Comparison of ENCODE assay signal across 17 cellular contexts in the genomic region with DNA sequence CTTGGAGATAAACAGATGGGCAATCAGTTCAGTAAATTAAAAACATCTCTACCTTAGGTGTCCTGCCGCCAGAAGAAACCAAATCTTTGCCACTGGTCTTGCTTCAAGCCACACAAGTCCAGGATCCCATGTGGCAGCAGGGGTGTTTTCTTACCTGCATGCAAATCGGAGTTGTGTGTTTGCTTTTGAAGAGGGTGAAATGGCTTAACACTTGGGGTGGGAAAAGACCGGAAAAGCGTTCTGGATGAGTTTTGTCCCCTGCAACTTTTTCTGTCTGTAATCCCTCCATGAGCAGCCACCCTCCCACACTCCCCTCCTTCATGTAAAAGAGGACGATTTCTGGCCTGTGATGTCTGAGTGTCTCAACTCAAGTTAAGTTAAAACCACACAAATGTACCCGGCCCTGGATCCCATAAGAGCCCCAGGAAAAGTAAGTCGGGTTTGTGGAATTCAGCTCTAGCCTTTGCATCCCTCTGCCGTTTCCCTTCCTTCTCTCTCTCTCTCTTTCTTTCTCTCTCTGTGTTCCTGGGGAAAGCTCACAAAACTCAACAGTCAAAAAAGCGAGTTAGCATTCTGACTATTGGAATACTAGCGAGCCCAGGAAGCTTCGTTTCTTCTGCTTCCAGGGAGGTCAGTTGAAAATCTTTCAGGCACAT.
A peak's percentile ranks its signal among the peaks of the same experiment; 100 is the strongest.
DNase-seq lines count a peak whose midpoint lies in the region; ATAC-seq and TF ChIP-seq lines count a peak whose summit lies in the region.
"Had no signal": no experiment of that assay in that cellular context is flagged by ENCODE, and none has a peak within 500 bp of the region (broad histone marks: within the 10 kb centered on the region; RNA-seq: fewer than 3 reads in every experiment).

No MANE protein-coding gene starts in this region.

- peak overlapping the region; percentile 92 for H3K9ac ChIP-seq in adipocyte (ENCODE audit: low read length)

- no peaks in the 10 kb centered on the region for H3K27me3 ChIP-seq in BE2C
- no peaks in the 10 kb centered on the region for H3K27me3 ChIP-seq in adipocyte (replicated peaks; ENCODE audit: control insufficient read depth, insufficient read depth, low read length)
- H3K27me3 ChIP-seq in hepatocyte: no peaks in the 10 kb centered on the region
- no peaks in the 10 kb centered on the region for H3K27me3 ChIP-seq in prostate gland (replicated peaks; ENCODE audit: insufficient read depth)
- H3K27me3 ChIP-seq in CD8-positive, alpha-beta memory T cell (ENCODE audit: insufficient read depth, low read length, poor library complexity, severe bottlenecking): no peaks in the 10 kb centered on the region
- H3K27me3 ChIP-seq in lower lobe of right lung (ENCODE audit: low read depth): no peaks in the 10 kb centered on the region
- H3K27me3 ChIP-seq: ascending aorta had no signal

- POLR2A ChIA-PET in CD8-positive, alpha-beta memory T cell (lab: Charles Lee): no interaction called here

- no peak for TF ChIP-seq POLR2A in prostate gland (IDR thresholded peaks at IDR 0.05)

- H3K4me2 ChIP-seq in hepatocyte: peak overlapping the region; percentile 82

- peaks cover 10 to 38% of the 10 kb centered on the region in 2 donors for H3K27me3 Mint-ChIP-seq in CD8-positive, alpha-beta memory T cell

- H3K36me3 Mint-ChIP-seq in CD8-positive, alpha-beta memory T cell: no peaks in the 10 kb centered on the region

- CTCF ChIA-PET in CD8-positive, alpha-beta memory T cell (lab: Charles Lee): no interaction called here

- H3K9me3 Mint-ChIP-seq in CD8-positive, alpha-beta memory T cell: no peaks in the 10 kb centered on the region
- H3K9me3 Mint-ChIP-seq: dendritic cell treated with granulocyte-macrophage colony-stimulating factor and Interleukin-4, amounts not matched to agents 40 ng/mL and 50 ng/mL, for 4 days had no signal

- H3K4me1 ChIP-seq in BE2C: peaks cover 23% of the 10 kb centered on the region
- H3K4me1 ChIP-seq in adipocyte (ENCODE audit: control insufficient read depth, insufficient read depth, low read length): peaks cover 70% of the 10 kb centered on the region
- H3K4me1 ChIP-seq in hepatocyte (ENCODE audit: insufficient read depth): peaks cover 24% of the 10 kb centered on the region
- no peaks in the 10 kb centered on the region for H3K4me1 ChIP-seq in prostate gland (replicated peaks)
- no peaks in the 10 kb centered on the region for H3K4me1 ChIP-seq in CD8-positive, alpha-beta memory T cell (ENCODE audit: insufficient read depth, low read length)
- H3K4me1 ChIP-seq in lower lobe of right lung: peaks cover 27% of the 10 kb centered on the region

- H3K4me1 Mint-ChIP-seq in CD8-positive, alpha-beta memory T cell: peaks cover 6 to 10% (median 8%) of the 10 kb centered on the region in 3 donors

- H2AFZ ChIP-seq in hepatocyte: no peak overlapping the region

- H3K9me3 ChIP-seq in BE2C: no peaks in the 10 kb centered on the region
- no peaks in the 10 kb centered on the region for H3K9me3 ChIP-seq in adipocyte (ENCODE audit: control insufficient read depth, low read length)
- H3K9me3 ChIP-seq in hepatocyte (ENCODE audit: low read depth): no peaks in the 10 kb centered on the region
- H3K9me3 ChIP-seq in prostate gland: no peaks in the 10 kb centered on the region
- no peaks in the 10 kb centered on the region for H3K9me3 ChIP-seq in CD8-positive, alpha-beta memory T cell (ENCODE audit: low read length)
- no peaks in the 10 kb centered on the region for H3K9me3 ChIP-seq in lower lobe of right lung
- H3K9me3 ChIP-seq: ascending aorta, HAP-1 had no signal

- H3K4me3 Mint-ChIP-seq in CD8-positive, alpha-beta memory T cell: no peak overlapping the region
- H3K4me3 Mint-ChIP-seq: activated CD4-positive, alpha-beta T cell treated with anti-CD3 and anti-CD28 coated beads for 36 hours; dendritic cell treated with granulocyte-macrophage colony-stimulating factor and Interleukin-4, amounts not matched to agents 40 ng/mL and 50 ng/mL, for 4 days had no signal

- H3K36me3 ChIP-seq in BE2C (no peaks in the 10 kb centered on the region), adipocyte (ENCODE audit: control insufficient read depth, insufficient read depth, low read length, severe bottlenecking) (no peaks in the 10 kb centered on the region), hepatocyte (replicated peaks; ENCODE audit: insufficient read depth, low read depth) (no peaks in the 10 kb centered on the region), prostate gland (no peaks in the 10 kb centered on the region), lower lobe of right lung (no peaks in the 10 kb centered on the region)
- H3K36me3 ChIP-seq in CD8-positive, alpha-beta memory T cell (ENCODE audit: insufficient read depth, low read length): no peaks in the 10 kb centered on the region
- H3K36me3 ChIP-seq: ascending aorta, HAP-1 had no signal

- peak overlapping the region; percentile 15 for H3K27ac ChIP-seq in hepatocyte
- peak overlapping the region; percentile 17 to 21 for H3K27ac ChIP-seq in prostate gland
- H3K27ac ChIP-seq in CD8-positive, alpha-beta memory T cell (ENCODE audit: low read depth, low read length): no peak overlapping the region
- no peak overlapping the region for H3K27ac ChIP-seq in lower lobe of right lung
- H3K27ac ChIP-seq: ascending aorta had no signal

- H3K27ac Mint-ChIP-seq in CD8-positive, alpha-beta memory T cell: peak overlapping the region in 2 of 8 donors; percentile 14 to 48
- H3K27ac Mint-ChIP-seq: activated CD4-positive, alpha-beta T cell treated with anti-CD3 and anti-CD28 coated beads for 36 hours; dendritic cell treated with granulocyte-macrophage colony-stimulating factor and Interleukin-4, amounts not matched to agents 40 ng/mL and 50 ng/mL, for 4 days had no signal

- ATAC-seq in GM21786 (IDR thresholded peaks at IDR 0.05; ENCODE audit: unreplicated experiment) (no peak), lower lobe of right lung (no peak)
- ATAC-seq: activated CD4-positive, alpha-beta T cell treated with anti-CD3 and anti-CD28 coated beads for 36 hours had no signal

- no peak for DNase-seq in BE2C
- no peak for DNase-seq in adipocyte (ENCODE audit: low read depth)
- no peak for DNase-seq in hepatocyte (ENCODE audit: low spot score)
- no peak for DNase-seq in prostate gland (ENCODE audit: low spot score)
- DNase-seq in CD8-positive, alpha-beta memory T cell: no peak
- no peak for DNase-seq in lower lobe of right lung
- no peak for DNase-seq in activated CD8-positive, alpha-beta memory T cell treated with anti-CD3 and anti-CD28 coated beads, Interleukin-2, amount 50 U/mL, for 48 hours
- DNase-seq: activated CD4-positive, alpha-beta T cell treated with anti-CD3 and anti-CD28 coated beads for 36 hours; activated gamma-delta T cell treated with Interleukin-2 at 50 U/mL for 16 hours; Calu3; hypothalamus; NCI-H1694 treated with DMSO at 0.1 percent for 48 hours; NCI-H446 had no signal

- no peaks in the 10 kb centered on the region for H3K9me2 ChIP-seq in hepatocyte (replicated peaks; ENCODE audit: insufficient read depth)

- peaks cover 93% of the 10 kb centered on the region for H3K79me2 ChIP-seq in hepatocyte

- intact Hi-C loops in prostate gland (cut with DNase I): loop anchor here (2.0 to 10.0 kb wide), 5 partner anchors 176 to 644 kb away; a partner anchor contains a TSS
- intact Hi-C loops in lower lobe of right lung (cut with DNase I): no loop called here

- no peak for TF ChIP-seq CTCF in BE2C (IDR thresholded peaks at IDR 0.05; ENCODE audit: low read depth, low read length)
- TF ChIP-seq CTCF in hepatocyte (IDR thresholded peaks at IDR 0.05; ENCODE audit: poor library complexity): no peak
- no peak for TF ChIP-seq CTCF in prostate gland (IDR thresholded peaks at IDR 0.05)
- no peak for TF ChIP-seq CTCF in lower lobe of right lung (IDR thresholded peaks at IDR 0.05)

- H4K20me1 ChIP-seq in hepatocyte (ENCODE audit: insufficient read depth, poor library complexity, severe bottlenecking): peaks cover 48% of the 10 kb centered on the region

- 57% methylated on average over 11 of the region's 11 CpGs for WGBS in hepatocyte (ENCODE audit: low lambda C conversion rate, missing lambda C conversion rate)
- WGBS in prostate gland: 61% methylated on average over 11 of the region's 11 CpGs

- H3K4me3 ChIP-seq in BE2C (ENCODE audit: low read depth, low read length) (peak overlapping the region; percentile 77), adipocyte (ENCODE audit: low read length) (peak overlapping the region; percentile 84), hepatocyte (no peak overlapping the region), prostate gland (no peak overlapping the region), lower lobe of right lung (no peak overlapping the region)
- H3K4me3 ChIP-seq in CD8-positive, alpha-beta memory T cell (ENCODE audit: low read length): no peak overlapping the region
- H3K4me3 ChIP-seq: ascending aorta, HAP-1 had no signal

Comparison
In these comparisons a context has a peak if more than half of its experiments do, and no peak if none do; other contexts are left out.
1. H3K4me3 ChIP-seq: peak in BE2C (single experiment) and adipocyte (single experiment); none in hepatocyte (single experiment), prostate gland (0 of 2), CD8-positive, alpha-beta memory T cell (single experiment) and lower lobe of right lung (single experiment).
2. H3K27ac ChIP-seq: peak in hepatocyte (single experiment) and prostate gland (2 of 2); none in CD8-positive, alpha-beta memory T cell (single experiment) and lower lobe of right lung (single experiment).